ENCODE assay signal across 33 cellular contexts in the genomic region with DNA sequence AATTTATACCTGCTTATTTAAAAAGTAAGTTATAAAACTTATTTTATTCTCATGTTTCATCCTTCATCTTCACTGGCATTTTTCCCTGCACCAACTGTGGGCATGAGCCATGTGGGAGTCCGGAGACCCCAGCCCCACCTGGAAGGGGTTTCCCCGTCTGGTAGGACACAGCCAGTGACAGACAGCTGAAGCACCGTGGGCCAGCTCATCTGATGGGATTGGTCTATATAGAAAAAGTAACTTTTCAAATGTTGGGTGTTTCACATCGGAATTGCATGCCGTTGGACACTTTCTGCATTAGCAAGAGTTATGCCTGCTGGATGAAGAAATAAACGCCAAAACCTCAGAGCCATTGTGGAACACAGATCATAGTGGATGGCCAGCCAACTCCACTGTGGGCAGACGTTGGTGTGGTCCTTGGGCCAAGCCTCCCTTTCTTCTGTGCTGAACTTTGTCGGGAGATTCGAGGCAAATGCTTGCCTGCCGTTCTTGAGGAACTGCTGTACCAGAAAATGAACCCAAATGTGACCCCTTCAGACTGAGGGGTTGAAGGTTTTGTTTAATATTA.
"Had no signal": no experiment of that assay in that cellular context is flagged by ENCODE, and none has a peak within 500 bp of the region (broad histone marks: within the 10 kb centered on the region; RNA-seq: fewer than 3 reads in every experiment).

No MANE protein-coding gene starts in this region.

- H3K4me1 ChIP-seq: gastrocnemius medialis, pancreas, psoas muscle had no signal

- H3K9me3 Mint-ChIP-seq: activated B cell treated with CpG ODN at 0.5 μM for 24 hours; activated CD8-positive, alpha-beta T cell treated with anti-CD3 and anti-CD28 coated beads for 36 hours; activated naive CD4-positive, alpha-beta T cell treated with anti-CD3 and anti-CD28 coated beads, Interleukin-2, amount 50 U/mL, for 24 hours; activated naive CD8-positive, alpha-beta T cell treated with anti-CD3 and anti-CD28 coated beads, Interleukin-2, amount 50 U/mL, for 24 hours; naive thymus-derived CD8-positive, alpha-beta T cell; neural crest cell; stimulated activated memory B cell treated with anti-CD40 and anti-IgM and Interleukin-4, amounts not matched to agents 10 μg/mL and 1 μg/mL and 100 μg/mL, for 72 hours; stimulated activated naive CD8-positive, alpha-beta T cell treated with anti-CD3 and anti-CD28 coated beads, Interleukin-15, amount 100 ng/mL, for 72 hours; T-helper 2 cell treated with Interferon-gamma antibody and Interleukin-4, amounts not matched to agents 5 μg/mL and 100 μg/mL, for 36 hours had no signal

- H3K36me3 Mint-ChIP-seq: activated CD8-positive, alpha-beta memory T cell treated with anti-CD3 and anti-CD28 coated beads, Interleukin-2, amount 10 ng/mL, durations not matched to agents 7 days and 5 days; naive thymus-derived CD8-positive, alpha-beta T cell; stimulated activated memory B cell treated with anti-CD40 and anti-IgM and Interleukin-4, amounts not matched to agents 10 μg/mL and 1 μg/mL and 100 μg/mL, for 72 hours had no signal

- H3K27ac ChIP-seq: gastrocnemius medialis, hepatocyte, pancreas, psoas muscle, sigmoid colon, thyroid gland, upper lobe of left lung had no signal

- H3K27me3 Mint-ChIP-seq: activated B cell treated with CpG ODN at 0.5 μM for 24 hours; activated CD8-positive, alpha-beta T cell treated with anti-CD3 and anti-CD28 coated beads for 36 hours; activated naive CD8-positive, alpha-beta T cell treated with anti-CD3 and anti-CD28 coated beads, Interleukin-2, amount 50 U/mL, for 24 hours; stimulated activated memory B cell treated with anti-CD40 and anti-IgM and Interleukin-4, amounts not matched to agents 10 μg/mL and 1 μg/mL and 100 μg/mL, for 72 hours; stimulated activated naive CD8-positive, alpha-beta T cell treated with anti-CD3 and anti-CD28 coated beads, Interleukin-15, amount 100 ng/mL, for 72 hours had no signal

- H3K79me2 ChIP-seq: hepatocyte had no signal

- ATAC-seq: activated CD8-positive, alpha-beta memory T cell treated with anti-CD3 and anti-CD28 coated beads, Interleukin-2, amount 10 ng/mL, durations not matched to agents 7 days and 5 days; activated CD8-positive, alpha-beta T cell treated with anti-CD3 and anti-CD28 coated beads for 36 hours; activated naive CD8-positive, alpha-beta T cell treated with anti-CD3 and anti-CD28 coated beads, Interleukin-2, amount 50 U/mL, for 24 hours; gastrocnemius medialis; left colon; naive thymus-derived CD8-positive, alpha-beta T cell; pancreas; psoas muscle; stimulated activated memory B cell treated with anti-CD40 and anti-IgM and Interleukin-4, amounts not matched to agents 10 μg/mL and 1 μg/mL and 100 μg/mL, for 72 hours; stimulated activated naive CD8-positive, alpha-beta T cell treated with anti-CD3 and anti-CD28 coated beads, Interleukin-15, amount 100 ng/mL, for 72 hours had no signal

- H3K36me3 ChIP-seq: gastrocnemius medialis, pancreas, sigmoid colon, thyroid gland, upper lobe of left lung had no signal

- DNase-seq: activated B cell treated with CpG ODN at 0.5 μM for 24 hours; activated CD4-positive, alpha-beta T cell treated with anti-CD3 and anti-CD28 coated beads, Interleukin-2, amount 50 U/mL, for 1 hour; activated CD8-positive, alpha-beta memory T cell treated with anti-CD3 and anti-CD28 coated beads, Interleukin-2, amount 10 ng/mL, durations not matched to agents 7 days and 5 days; activated CD8-positive, alpha-beta T cell treated with anti-CD3 and anti-CD28 coated beads for 36 hours; activated gamma-delta T cell; activated naive CD8-positive, alpha-beta T cell treated with anti-CD3 and anti-CD28 coated beads, Interleukin-2, amount 50 U/mL, for 24 hours; amygdala; caudate nucleus; dermis blood vessel endothelial cell; effector CD4-positive, alpha-beta T cell; gastrocnemius medialis; kidney; mammary epithelial cell; midbrain; nucleus accumbens; pancreas; psoas muscle; small intestine; stimulated activated CD4-positive, alpha-beta T cell treated with anti-CD3 and anti-CD28 coated beads, Interleukin-4, amount 100 ng/mL, for 4 hours; stimulated activated CD8-positive, alpha-beta memory T cell treated with anti-CD3 and anti-CD28 coated beads, Interleukin-4, amount 100 ng/mL, for 48 hours; stimulated activated naive CD8-positive, alpha-beta T cell treated with anti-CD3 and anti-CD28 coated beads, Interleukin-15, amount 100 ng/mL, for 72 hours; substantia nigra; T-helper 1 cell; thyroid gland; upper lobe of left lung had no signal

- H3K27ac Mint-ChIP-seq: activated B cell treated with CpG ODN at 0.5 μM for 24 hours; activated CD8-positive, alpha-beta memory T cell treated with anti-CD3 and anti-CD28 coated beads, Interleukin-2, amount 10 ng/mL, durations not matched to agents 7 days and 5 days; activated CD8-positive, alpha-beta T cell treated with anti-CD3 and anti-CD28 coated beads for 36 hours; activated naive CD4-positive, alpha-beta T cell treated with anti-CD3 and anti-CD28 coated beads, Interleukin-2, amount 50 U/mL, for 24 hours; activated naive CD8-positive, alpha-beta T cell treated with anti-CD3 and anti-CD28 coated beads, Interleukin-2, amount 50 U/mL, for 24 hours; naive thymus-derived CD8-positive, alpha-beta T cell; stimulated activated memory B cell treated with anti-CD40 and anti-IgM and Interleukin-4, amounts not matched to agents 10 μg/mL and 1 μg/mL and 100 μg/mL, for 72 hours; T-helper 2 cell treated with Interferon-gamma antibody and Interleukin-4, amounts not matched to agents 5 μg/mL and 100 μg/mL, for 36 hours had no signal

- H3K4me1 Mint-ChIP-seq: activated CD8-positive, alpha-beta memory T cell treated with anti-CD3 and anti-CD28 coated beads, Interleukin-2, amount 10 ng/mL, durations not matched to agents 7 days and 5 days; activated naive CD4-positive, alpha-beta T cell treated with anti-CD3 and anti-CD28 coated beads, Interleukin-2, amount 50 U/mL, for 24 hours had no signal

- H3K4me3 Mint-ChIP-seq: activated CD8-positive, alpha-beta memory T cell treated with anti-CD3 and anti-CD28 coated beads, Interleukin-2, amount 10 ng/mL, durations not matched to agents 7 days and 5 days; activated CD8-positive, alpha-beta T cell treated with anti-CD3 and anti-CD28 coated beads for 36 hours; activated naive CD4-positive, alpha-beta T cell treated with anti-CD3 and anti-CD28 coated beads, Interleukin-2, amount 50 U/mL, for 24 hours; activated naive CD8-positive, alpha-beta T cell treated with anti-CD3 and anti-CD28 coated beads, Interleukin-2, amount 50 U/mL, for 24 hours; neural crest cell; stimulated activated memory B cell treated with anti-CD40 and anti-IgM and Interleukin-4, amounts not matched to agents 10 μg/mL and 1 μg/mL and 100 μg/mL, for 72 hours; stimulated activated naive CD8-positive, alpha-beta T cell treated with anti-CD3 and anti-CD28 coated beads, Interleukin-15, amount 100 ng/mL, for 72 hours; T-helper 2 cell treated with Interferon-gamma antibody and Interleukin-4, amounts not matched to agents 5 μg/mL and 100 μg/mL, for 36 hours had no signal

- H3K27me3 ChIP-seq: hepatocyte, pancreas, sigmoid colon, thyroid gland, upper lobe of left lung had no signal

- H2AFZ ChIP-seq: hepatocyte had no signal

- H3K9me3 ChIP-seq: gastrocnemius medialis, pancreas, psoas muscle, sigmoid colon, thyroid gland, upper lobe of left lung had no signal

- H3K4me2 ChIP-seq: hepatocyte had no signal

- H3K4me3 ChIP-seq: gastrocnemius medialis, hepatocyte, pancreas, psoas muscle, sigmoid colon, thyroid gland, upper lobe of left lung had no signal
